ENCODE assay signal across 8 cellular contexts in genomic region chr15:42736793-42737528, GRCh38. TPM values are rescaled to one million over a fixed set of nuclear protein-coding genes. Genes with fewer than 3 reads are reported as not detected.
DNase-seq lines count a peak whose midpoint lies in the region; ATAC-seq and TF ChIP-seq lines count a peak whose summit lies in the region.

CDAN1 (minus strand) TSS chr15:42737128; CDS start chr15:42737102, 26 bp downstream.

- H2AFZ ChIP-seq in GM23338 (peak within 1 kb of the TSS; percentile 99), neural progenitor cell (replicated peaks) (peak within 1 kb of the TSS; percentile 95)

- H3F3A ChIP-seq in GM23338 (replicated peaks; ENCODE audit: low read depth) (no peaks in the 10 kb centered on the region), neural progenitor cell (ENCODE audit: low read depth) (peaks cover 14% of the 10 kb centered on the region)

- H3K36me3 Mint-ChIP-seq in GM23338 (ENCODE audit: low read depth) (peaks cover 31% of the 10 kb centered on the region), neural progenitor cell (peaks cover 18% of the 10 kb centered on the region)

- H3K4me3 ChIP-seq in GM23338 (peak within 1 kb of the TSS; percentile 91), LNCaP clone FGC (ENCODE audit: low read depth, low read length) (peak within 1 kb of the TSS; percentile 68), SJCRH30 (peak within 1 kb of the TSS; percentile 86), neural progenitor cell (peak within 1 kb of the TSS; percentile 98), stomach (peak within 1 kb of the TSS; percentile 82 to 90 (median 88))

- H3K4me2 ChIP-seq in GM23338 = peak within 1 kb of the TSS; percentile 93
- peak within 1 kb of the TSS; percentile 85 for H3K4me2 ChIP-seq in neural progenitor cell

- H3K4me1 Mint-ChIP-seq in GM23338 = peaks cover 9% of the 10 kb centered on the region; the same call in 2 of the 3 replicates
- H3K4me1 Mint-ChIP-seq in neural progenitor cell = peaks cover 15% of the 10 kb centered on the region

- H3K9me2 ChIP-seq in GM23338 (ENCODE audit: insufficient read depth) = no peaks in the 10 kb centered on the region

- H3K27ac ChIP-seq in GM23338 (ENCODE audit: low read depth) = peak within 1 kb of the TSS; percentile 86
- peak within 1 kb of the TSS; percentile 70 for H3K27ac ChIP-seq in SJCRH30
- peak within 1 kb of the TSS; percentile 83 for H3K27ac ChIP-seq in foreskin keratinocyte
- no peak within 1 kb of the TSS for H3K27ac ChIP-seq in neural progenitor cell
- H3K27ac ChIP-seq in stomach = peak within 1 kb of the TSS; percentile 84 to 97 (median 91)

- DNase-seq in EH (ENCODE audit: low read depth) = peak; percentile 88
- DNase-seq in GM23338 (ENCODE audit: low spot score) = peak; percentile 88
- peak; percentile 28 for DNase-seq in LNCaP clone FGC (ENCODE audit: low read depth)
- DNase-seq in SJCRH30 = peak; percentile 93
- DNase-seq in activated gamma-delta T cell treated with Interleukin-2 at 50 U/mL for 16 hours = peak; percentile 91
- DNase-seq in foreskin keratinocyte = peak in 1 of 2 donors; percentile 56
- DNase-seq in neural progenitor cell (ENCODE audit: low spot score) = peak; percentile 92
- peak; percentile 94 for DNase-seq in stomach

- H3K27me3 Mint-ChIP-seq in GM23338 (ENCODE audit: insufficient read depth, low read depth, poor library complexity) (peaks cover 9% of the 10 kb centered on the region), neural progenitor cell (ENCODE audit: insufficient read depth, low read depth) (peaks cover 8% of the 10 kb centered on the region)

- H3K27me3 ChIP-seq in GM23338 (ENCODE audit: insufficient read depth) (no peaks in the 10 kb centered on the region), SJCRH30 (no peaks in the 10 kb centered on the region), foreskin keratinocyte (no peaks in the 10 kb centered on the region), neural progenitor cell (no peaks in the 10 kb centered on the region), stomach (no peaks in the 10 kb centered on the region)

- H3K36me3 ChIP-seq in GM23338 (ENCODE audit: insufficient read depth) (peaks cover 11% of the 10 kb centered on the region; the same call in 1 of the 2 replicates), SJCRH30 (peaks cover 14% of the 10 kb centered on the region), neural progenitor cell (peaks cover 3% of the 10 kb centered on the region), stomach (peaks cover 4 to 35% (median 28%) of the 10 kb centered on the region in 4 donors)

- H3K9me3 Mint-ChIP-seq in GM23338 = no peaks in the 10 kb centered on the region
- H3K9me3 Mint-ChIP-seq in neural progenitor cell = no peaks in the 10 kb centered on the region

- intact Hi-C loops in stomach (cut with DNase I; ENCODE audit: low total_unique reads) = loop anchor here (10.0 kb wide), 1 partner anchor 188 kb away; the partner anchor contains the start of gene TTBK2

- H3K79me2 ChIP-seq in GM23338 (replicated peaks; ENCODE audit: insufficient read depth) (0 out of 2 replicates have a peak, but pooled peaks cover 3% of the 10 kb centered on the region), neural progenitor cell (ENCODE audit: low read depth) (peaks cover 8% of the 10 kb centered on the region)

- H3K4me3 Mint-ChIP-seq in GM23338 = peak within 1 kb of the TSS; percentile 83
- H3K4me3 Mint-ChIP-seq in neural progenitor cell = peak within 1 kb of the TSS; percentile 89

- H3K27ac Mint-ChIP-seq in GM23338 = no peak within 1 kb of the TSS; the same call in 1 of the 2 replicates
- peak within 1 kb of the TSS; percentile 92 for H3K27ac Mint-ChIP-seq in neural progenitor cell

- H3K4me1 ChIP-seq in GM23338 (ENCODE audit: insufficient read depth) (peaks cover 6% of the 10 kb centered on the region; the same call in 1 of the 2 replicates), SJCRH30 (peaks cover 4% of the 10 kb centered on the region; the same call in 1 of the 2 replicates), foreskin keratinocyte (no peaks in the 10 kb centered on the region), neural progenitor cell (peaks cover 3% of the 10 kb centered on the region), stomach (peaks cover 12 to 33% (median 24%) of the 10 kb centered on the region in 4 donors)

- 0 to 1% (median 0%) methylated on average over 3 to 76 of the region's 76 CpGs for WGBS in stomach, 5 donors

- TF ChIP-seq POLR2A in stomach (IDR thresholded peaks at IDR 0.05) = no peak

- TF ChIP-seq CTCF in GM23338 (conservative IDR thresholded peaks at IDR 0.05; ENCODE audit: low read depth in 2 of 2) (no peak), LNCaP clone FGC (IDR thresholded peaks at IDR 0.05; ENCODE audit: control insufficient read depth, extremely low read depth, insufficient read depth) (0 out of 2 replicates have a peak, but pooled peaks have one; percentile 1), foreskin keratinocyte (conservative IDR thresholded peaks at IDR 0.05) (peak; percentile 12), neural progenitor cell (IDR thresholded peaks at IDR 0.05) (no peak), stomach (IDR thresholded peaks at IDR 0.05) (no peak)

- no peak for TF ChIP-seq EP300 in stomach (IDR thresholded peaks at IDR 0.05)

- ATAC-seq in GM23338 (peak; percentile 89), foreskin keratinocyte (peak; percentile 86)

- H4K20me1 ChIP-seq in GM23338 (replicated peaks; ENCODE audit: insufficient read depth) (no peaks in the 10 kb centered on the region; the same call in 1 of the 2 replicates), neural progenitor cell (ENCODE audit: low read depth) (peaks cover 17% of the 10 kb centered on the region)

- peak within 1 kb of the TSS; percentile 70 for H3K9ac ChIP-seq in neural progenitor cell

- H3K9me3 ChIP-seq in SJCRH30 (replicated peaks) (no peaks in the 10 kb centered on the region), neural progenitor cell (ENCODE audit: low read depth) (no peaks in the 10 kb centered on the region), stomach (no peaks in the 10 kb centered on the region)

TF ChIP-seq in GM23338, 12 proteins besides CTCF, POLR2A, EP300 and RAD21 (continues in another document):
- peak; percentile 84 for TF ChIP-seq POLR2AphosphoS5 (IDR thresholded peaks at IDR 0.05; ENCODE audit: low read depth)

RNA-seq across cellular contexts. Expression of gene CDAN1, which starts in this region (rescaled TPM):
- 14.7 and 15.8 TPM in 2 replicates for total RNA-seq in GM23338 (2014; rRNA removed; shearing (Covaris generic))
- polyA plus RNA-seq in GM23338 (2016; fragmentation: Nextera tagmentation; extraction: Ambion mirVana) (6.0 and 6.6 TPM in 2 replicates), foreskin keratinocyte (6.3 and 7.6 TPM in 2 replicates), stomach (1 to 10 TPM; 4.7 to 9.8 (median 5.9) TPM)
- 16.2 and 17.8 TPM in 2 replicates for total RNA-seq in SJCRH30 (2014; rRNA removed; shearing (Covaris generic))
- total RNA-seq in foreskin keratinocyte (9.9 and 10.9 TPM in 2 replicates), neural progenitor cell (ENCODE audit: low replicate concordance) (18.7 and 20.2 TPM in 2 replicates), stomach (10 to 100 TPM in 4 of 5 donors, 1 to 10 TPM in 1; 5.8 to 27.2 (median 12.8) TPM)

Comparison
In these comparisons a context has a peak if more than half of its experiments do, and no peak if none do; other contexts are left out.
1. CTCF ChIP-seq: peak in LNCaP clone FGC (single experiment) and foreskin keratinocyte (single experiment); none in GM23338 (0 of 2), neural progenitor cell (single experiment) and stomach (0 of 7).
2. Peak in every context shown above with its lines, with median percentiles within 50 percentile points of each other: H3K4me3 ChIP-seq.